In the genomic region with DNA sequence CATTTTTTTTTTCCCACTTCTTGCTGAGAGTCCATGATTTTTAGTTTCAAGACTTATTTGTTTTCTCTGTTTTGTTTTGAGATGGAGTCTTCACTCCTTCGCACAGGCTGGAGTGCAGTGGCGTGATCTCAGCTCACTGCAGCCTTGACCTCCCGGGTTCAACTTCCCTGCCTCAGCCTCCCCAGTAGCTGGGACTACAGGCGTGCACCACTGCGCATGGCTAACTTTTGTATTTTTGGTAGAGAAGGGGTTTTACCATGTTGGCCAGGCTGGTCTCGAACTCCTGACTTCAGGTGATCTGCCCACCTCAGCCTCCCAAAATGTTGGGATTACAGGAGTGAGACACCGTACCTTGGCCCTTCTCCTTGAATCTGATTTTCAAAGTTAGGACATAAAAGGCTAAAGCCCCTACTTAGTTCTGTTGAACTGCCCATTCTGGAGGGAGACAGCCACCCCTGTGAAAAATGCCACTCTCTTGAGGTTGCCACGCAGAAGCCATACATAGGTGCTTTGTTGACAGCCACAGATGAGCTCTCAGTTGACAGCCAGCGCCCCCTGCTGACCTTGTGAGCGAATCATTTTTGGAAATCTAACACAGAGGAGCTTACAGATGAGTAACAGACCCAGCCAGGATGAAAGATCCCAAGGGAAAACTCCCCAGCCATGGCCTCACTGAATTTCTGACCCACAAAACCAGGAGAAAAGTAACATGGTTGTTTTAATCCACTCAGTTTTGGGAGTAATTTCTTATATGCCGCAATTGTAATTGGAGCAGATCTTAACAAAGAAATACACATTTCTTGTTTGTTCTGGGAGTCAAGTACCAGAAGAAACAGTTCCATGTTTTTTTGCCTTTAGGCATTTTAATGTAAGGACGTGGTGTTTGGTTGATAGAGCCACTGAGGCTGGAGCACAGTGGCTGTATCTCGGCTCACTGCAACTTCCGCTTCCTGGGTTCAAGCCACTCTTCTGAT, we compare ENCODE assay signal across 1 cellular context.
A peak's percentile ranks its signal among the peaks of the same experiment; 100 is the strongest.
TF ChIP-seq lines count a peak whose summit lies in the region.

No MANE protein-coding gene starts in this region.

TF ChIP-seq in K562, 482 proteins besides CTCF, POLR2A, EP300 and RAD21 (continued from another document):
- TF ChIP-seq, protein P1, sequence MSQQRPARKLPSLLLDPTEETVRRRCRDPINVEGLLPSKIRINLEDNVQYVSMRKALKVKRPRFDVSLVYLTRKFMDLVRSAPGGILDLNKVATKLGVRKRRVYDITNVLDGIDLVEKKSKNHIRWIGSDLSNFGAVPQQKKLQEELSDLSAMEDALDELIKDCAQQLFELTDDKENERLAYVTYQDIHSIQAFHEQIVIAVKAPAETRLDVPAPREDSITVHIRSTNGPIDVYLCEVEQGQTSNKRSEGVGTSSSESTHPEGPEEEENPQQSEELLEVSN (IDR thresholded peaks at IDR 0.05; ENCODE audit: borderline replicate concordance in 1 of 2, extremely low read depth in 1 of 2, insufficient read depth in 1 of 2, insufficient read length in 1 of 2, low read depth in 1 of 2, low read length in 1 of 2, poor library complexity in 1 of 2, severe bottlenecking in 1 of 2), result peak in 1 of 2 experiments; percentile 12
- 0 out of 2 replicates have a peak, but pooled peaks have one; percentile 15 for TF ChIP-seq FOSL1 (tag; conservative IDR thresholded peaks at IDR 0.05)
